Comparison of ENCODE assay signal across 1 cellular context in genomic region chr14:24978862-24979724, GRCh38.
TF ChIP-seq lines count a peak whose summit lies in the region.

No MANE protein-coding gene starts in this region.

TF ChIP-seq in HepG2, 621 proteins besides CTCF, POLR2A, EP300 and RAD21 (continued from another document and continues in another):
- no peak for TF ChIP-seq IKZF5 (CRISPR knock-in tag; IDR thresholded peaks at IDR 0.05)
- peak; percentile 55; the same call in 1 of the 2 replicates for TF ChIP-seq ZMYM2 (CRISPR knock-in tag; IDR thresholded peaks at IDR 0.05)
- TF ChIP-seq MED8 (CRISPR knock-in tag; IDR thresholded peaks at IDR 0.05; ENCODE audit: insufficient replicate concordance) = no peak
- TF ChIP-seq PRDM10 (CRISPR knock-in tag; IDR thresholded peaks at IDR 0.05; ENCODE audit: low read depth) = 0 out of 2 replicates have a peak, but pooled peaks have one; percentile 23
- no peak for TF ChIP-seq ZNF33B (CRISPR knock-in tag; IDR thresholded peaks at IDR 0.05)
- no peak for TF ChIP-seq KLF15 (CRISPR knock-in tag; IDR thresholded peaks at IDR 0.05; ENCODE audit: borderline replicate concordance)
- no peak for TF ChIP-seq KMT2B (CRISPR knock-in tag; IDR thresholded peaks at IDR 0.05)
- peak; percentile 28; the same call in 1 of the 2 replicates for TF ChIP-seq SIX1 (CRISPR knock-in tag; IDR thresholded peaks at IDR 0.05; ENCODE audit: borderline replicate concordance)
- TF ChIP-seq HNF1B (CRISPR knock-in tag; IDR thresholded peaks at IDR 0.05) = peak; percentile 77
- no peak for TF ChIP-seq ZNF605 (CRISPR knock-in tag; IDR thresholded peaks at IDR 0.05)
- peak; percentile 92 for TF ChIP-seq GATAD2A (CRISPR knock-in tag; IDR thresholded peaks at IDR 0.05)
- TF ChIP-seq ZNF850 (CRISPR knock-in tag; conservative IDR thresholded peaks at IDR 0.05) = no peak
- no peak for TF ChIP-seq GZF1 (CRISPR knock-in tag; IDR thresholded peaks at IDR 0.05)
- no peak for TF ChIP-seq SRY (CRISPR knock-in tag; IDR thresholded peaks at IDR 0.05)
- TF ChIP-seq TARDBP (CRISPR knock-in tag; IDR thresholded peaks at IDR 0.05) = peak; percentile 73
- TF ChIP-seq ZNF333 (CRISPR knock-in tag; IDR thresholded peaks at IDR 0.05; ENCODE audit: borderline replicate concordance) = no peak
- TF ChIP-seq ZNF24 (IDR thresholded peaks at IDR 0.05) = peak; percentile 55; the same call in 1 of the 2 replicates
- TF ChIP-seq ATF3 (CRISPR knock-in tag; IDR thresholded peaks at IDR 0.05) = peak; percentile 97
- no peak for TF ChIP-seq NCOA5 (CRISPR knock-in tag; IDR thresholded peaks at IDR 0.05)
- TF ChIP-seq TCF7L2 (IDR thresholded peaks at IDR 0.05; ENCODE audit: low read depth, low read length) = peak; percentile 74
- no peak for TF ChIP-seq SALL1 (CRISPR knock-in tag; IDR thresholded peaks at IDR 0.05)
- peak; percentile 77 for TF ChIP-seq FOSL2 (CRISPR knock-in tag; IDR thresholded peaks at IDR 0.05)
- no peak for TF ChIP-seq ZNF772 (CRISPR knock-in tag; IDR thresholded peaks at IDR 0.05)
- TF ChIP-seq ZFP36 (IDR thresholded peaks at IDR 0.05; ENCODE audit: borderline replicate concordance, low read depth, low read length, partially characterized antibody) = no peak
- peak; percentile 95 for TF ChIP-seq JUN (CRISPR knock-in tag; IDR thresholded peaks at IDR 0.05)
- TF ChIP-seq TFE3 (CRISPR knock-in tag; IDR thresholded peaks at IDR 0.05) = 0 out of 2 replicates have a peak, but pooled peaks have one; percentile 25
- 0 out of 2 replicates have a peak, but pooled peaks have one; percentile 34 for TF ChIP-seq NR2C2 (CRISPR knock-in tag; IDR thresholded peaks at IDR 0.05; ENCODE audit: borderline replicate concordance)
- no peak for TF ChIP-seq SMAD9 (CRISPR knock-in tag; IDR thresholded peaks at IDR 0.05)
- no peak; the same call in 1 of the 2 replicates for TF ChIP-seq MAX (IDR thresholded peaks at IDR 0.05)
- TF ChIP-seq RARA (CRISPR knock-in tag; IDR thresholded peaks at IDR 0.05) = peak; percentile 55
- no peak for TF ChIP-seq MLXIP (CRISPR knock-in tag; IDR thresholded peaks at IDR 0.05; ENCODE audit: borderline replicate concordance)
- TF ChIP-seq PAF1 (CRISPR knock-in tag; IDR thresholded peaks at IDR 0.05) = no peak
- TF ChIP-seq SSRP1 (CRISPR knock-in tag; IDR thresholded peaks at IDR 0.05) = no peak
- 0 out of 2 replicates have a peak, but pooled peaks have one; percentile 60 for TF ChIP-seq ZNF343 (CRISPR knock-in tag; IDR thresholded peaks at IDR 0.05)
- TF ChIP-seq CENPBD1 (CRISPR knock-in tag; IDR thresholded peaks at IDR 0.05; ENCODE audit: borderline replicate concordance, low read depth) = no peak
- peak; percentile 58 for TF ChIP-seq MLX (CRISPR knock-in tag; IDR thresholded peaks at IDR 0.05)
- no peak for TF ChIP-seq ZNF687 (CRISPR knock-in tag; IDR thresholded peaks at IDR 0.05)
- TF ChIP-seq FOXA3 (CRISPR knock-in tag; IDR thresholded peaks at IDR 0.05) = peak; percentile 74
- no peak for TF ChIP-seq U2AF1 (optimal IDR thresholded peaks at IDR 0.05; ENCODE audit: low read depth, low read length)
- TF ChIP-seq ARID5B (CRISPR knock-in tag; IDR thresholded peaks at IDR 0.05) = peak; percentile 95
- TF ChIP-seq TEAD3 (CRISPR knock-in tag; optimal IDR thresholded peaks at IDR 0.05; ENCODE audit: borderline replicate concordance) = peak; percentile 53
